8 cellular contexts compared by ENCODE assay signal in the genomic region with DNA sequence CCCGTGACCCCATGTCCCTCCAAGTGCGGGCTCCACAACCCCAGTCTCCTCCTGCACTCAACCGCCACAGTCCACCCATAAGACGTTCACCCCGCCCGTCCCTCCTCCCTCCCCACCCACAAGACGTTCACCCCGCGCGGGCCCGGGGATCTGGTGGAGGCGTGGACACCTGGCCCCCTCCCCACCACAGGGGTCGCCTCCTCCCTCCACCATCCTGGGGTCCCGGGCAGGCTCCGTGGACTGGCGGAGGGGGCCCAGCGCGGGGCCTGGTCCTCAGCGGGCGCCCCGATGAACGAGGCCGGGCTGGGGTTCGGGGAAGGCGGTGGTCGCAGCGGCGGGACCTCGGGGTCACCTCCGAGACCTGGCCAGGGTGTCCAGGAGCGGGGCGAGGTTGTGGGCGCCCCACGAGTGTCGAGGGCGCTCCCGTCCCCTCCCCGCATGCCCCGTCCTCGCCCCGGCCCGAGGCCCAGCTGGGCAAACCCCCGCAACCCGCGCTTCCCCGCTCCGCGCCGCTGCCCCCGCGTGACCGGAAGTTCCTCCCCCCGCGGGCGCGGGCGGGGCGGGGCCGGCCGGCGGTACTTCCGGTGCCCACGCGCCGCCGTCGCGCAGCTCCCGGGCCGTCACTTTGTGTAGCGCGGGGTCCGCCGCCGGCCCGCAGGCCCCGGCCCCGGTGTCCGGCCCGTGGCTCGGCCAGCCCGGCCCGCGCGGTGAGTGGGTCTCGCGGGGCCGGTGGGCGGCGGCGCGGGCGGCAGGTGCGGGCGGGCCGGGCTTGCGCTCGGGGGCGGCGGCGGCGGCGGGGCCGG. TPM values are rescaled to one million over a fixed set of nuclear protein-coding genes. Genes with fewer than 3 reads are reported as not detected.
DNase-seq lines count a peak whose midpoint lies in the region; ATAC-seq and TF ChIP-seq lines count a peak whose summit lies in the region.

A gene (plus strand): TSS at position 578 of the 803 bp plus-strand sequence. CDS start 5,092 bp downstream, outside the sequence.

- no peaks in the 10 kb centered on the region for H3K9me3 ChIP-seq in mucosa of stomach (ENCODE audit: control insufficient read depth, low read length)

- peak within 1 kb of the TSS; percentile 77 for H3K9ac ChIP-seq in mucosa of stomach (ENCODE audit: low read length)

- H3K4me3 ChIP-seq in epithelial cell of proximal tubule (ENCODE audit: low read depth, low read length) (peak within 1 kb of the TSS; percentile 78), mucosa of stomach (ENCODE audit: low read length) (peak within 1 kb of the TSS; percentile 31)

- H3K36me3 ChIP-seq in mucosa of stomach (ENCODE audit: control insufficient read depth, insufficient read depth, low read length) = no peaks in the 10 kb centered on the region

- no peaks in the 10 kb centered on the region for H3K27me3 ChIP-seq in mucosa of stomach (ENCODE audit: control insufficient read depth, insufficient read depth, low read length)

- TF ChIP-seq CTCF in epithelial cell of proximal tubule (conservative IDR thresholded peaks at IDR 0.05; ENCODE audit: low read depth, low read length) = no peak

- peak; percentile 47 to 61 (median 57) for DNase-seq in NCI-H1417 (lab: John Stamatoyannopoulos, UW)
- DNase-seq in NCI-H1417 treated with DMSO at 0.1 percent for 48 hours (lab: John Stamatoyannopoulos, UW) = no peak
- peak; percentile 10 for DNase-seq in NCI-H345 treated with DMSO at 0.1 percent for 48 hours (lab: John Stamatoyannopoulos, UW; ENCODE audit: unreplicated experiment)
- peak; percentile 84 for DNase-seq in activated CD8-positive, alpha-beta memory T cell treated with anti-CD3 and anti-CD28 coated beads, Interleukin-2, amount 50 U/mL, for 48 hours
- no peak for DNase-seq in epithelial cell of proximal tubule (ENCODE audit: low read depth)
- peak; percentile 31 to 32 for DNase-seq in stimulated activated CD8-positive, alpha-beta memory T cell treated with anti-CD3 and anti-CD28 coated beads, Interleukin-7, amount 100 ng/mL, for 1 hour (ENCODE audit: low read depth in 2 of 2)

- peaks cover 14% of the 10 kb centered on the region for H3K4me1 ChIP-seq in mucosa of stomach (ENCODE audit: control insufficient read depth, insufficient read depth, low read length)

- ATAC-seq in HG02623 (IDR thresholded peaks at IDR 0.05; ENCODE audit: unreplicated experiment) = peak; percentile 68

RNA-seq across cellular contexts. Expression of the gene that starts here (rescaled TPM):
- total RNA-seq in epithelial cell of proximal tubule = 9.5 and 12.6 TPM in 2 replicates

Comparison
In these comparisons a context has a peak if more than half of its experiments do, and no peak if none do; other contexts are left out.
1. DNase-seq: peak in NCI-H1417 (3 of 3), NCI-H345 treated with DMSO at 0.1 percent for 48 hours (single experiment), activated CD8-positive, alpha-beta memory T cell treated with anti-CD3 and anti-CD28 coated beads, Interleukin-2, amount 50 U/mL, for 48 hours (single experiment) and stimulated activated CD8-positive, alpha-beta memory T cell treated with anti-CD3 and anti-CD28 coated beads, Interleukin-7, amount 100 ng/mL, for 1 hour (2 of 2); none in NCI-H1417 treated with DMSO at 0.1 percent for 48 hours (single experiment) and epithelial cell of proximal tubule (single experiment).